Comparison of ENCODE assay signal across 19 cellular contexts in the genomic region with DNA sequence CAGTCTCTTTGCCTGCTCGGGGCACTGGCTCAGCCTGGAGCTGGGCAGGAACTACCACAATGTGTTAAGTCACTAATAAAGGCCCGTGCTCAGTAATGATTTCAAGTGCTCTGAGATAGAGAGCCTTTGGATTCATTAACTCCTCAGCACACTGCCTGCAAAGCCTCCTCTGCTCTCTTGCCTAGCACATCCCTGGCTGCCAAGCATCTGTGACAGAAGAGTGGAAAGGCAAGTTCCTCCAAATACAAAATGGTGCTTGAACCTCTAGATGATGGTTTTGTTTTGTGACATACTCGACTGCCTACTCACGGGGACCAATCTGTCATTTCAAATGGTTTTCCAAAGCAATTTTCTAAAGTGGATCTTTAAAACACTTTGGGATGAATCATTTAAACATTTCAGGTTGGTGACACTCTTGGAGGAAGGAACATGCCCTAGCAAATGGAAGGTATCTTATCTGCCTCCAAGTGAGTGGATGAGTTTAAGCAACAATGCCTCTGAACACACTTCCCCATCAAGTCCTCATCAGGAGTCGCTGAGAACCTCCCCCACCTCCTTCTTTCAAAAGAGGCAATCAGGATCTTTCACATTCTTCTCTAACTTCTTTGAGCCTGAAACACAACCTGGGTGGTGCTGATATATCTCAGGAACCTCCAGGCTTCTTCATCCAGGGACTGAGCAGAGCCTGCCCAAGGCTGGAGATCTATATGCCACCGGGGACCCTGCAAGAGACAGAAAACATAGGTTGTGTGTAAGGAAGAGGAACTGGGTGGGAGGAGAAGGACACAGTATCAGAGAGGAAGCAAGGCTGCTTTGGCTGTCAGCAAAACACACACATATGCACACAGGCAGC. TPM values are rescaled to one million over a fixed set of nuclear protein-coding genes. Genes with fewer than 3 reads are reported as not detected.
DNase-seq lines count a peak whose midpoint lies in the region; ATAC-seq and TF ChIP-seq lines count a peak whose summit lies in the region.
"Had no signal": no experiment of that assay in that cellular context is flagged by ENCODE, and none has a peak within 500 bp of the region (broad histone marks: within the 10 kb centered on the region; RNA-seq: fewer than 3 reads in every experiment).

No MANE protein-coding gene starts in this region.

- peak overlapping the region; percentile 12 for H3K4me2 ChIP-seq in neural progenitor cell
- H3K4me2 ChIP-seq: A549 had no signal

- no peak for TF ChIP-seq POLR2A in NB4 (IDR thresholded peaks at IDR 0.05; ENCODE audit: extremely low read depth, insufficient read length)

- H3F3A ChIP-seq in neural progenitor cell (ENCODE audit: low read depth), result peaks cover 2% of the 10 kb centered on the region

- no peaks in the 10 kb centered on the region for H3K27me3 ChIP-seq in neural progenitor cell
- H3K27me3 ChIP-seq: SJCRH30 had no signal

- H3K27ac Mint-ChIP-seq in neural progenitor cell (peak overlapping the region; percentile 44), endothelial cell (ENCODE audit: unreplicated experiment) (no peak overlapping the region)
- H3K27ac Mint-ChIP-seq: activated naive CD8-positive, alpha-beta T cell treated with anti-CD3 and anti-CD28 coated beads for 36 hours; natural killer cell treated with Interleukin-12 subunit alpha and Interleukin-12 subunit beta and Interleukin-15 and Interleukin-18, amount 100 ng/mL, for 72 hours had no signal

- no peaks in the 10 kb centered on the region for H3K9me3 Mint-ChIP-seq in neural progenitor cell
- no peaks in the 10 kb centered on the region for H3K9me3 Mint-ChIP-seq in endothelial cell (ENCODE audit: unreplicated experiment)
- H3K9me3 Mint-ChIP-seq: activated naive CD8-positive, alpha-beta T cell treated with anti-CD3 and anti-CD28 coated beads for 36 hours; central memory CD8-positive, alpha-beta T cell; natural killer cell treated with Interleukin-12 subunit alpha and Interleukin-12 subunit beta and Interleukin-15 and Interleukin-18, amount 100 ng/mL, for 72 hours had no signal

- no peaks in the 10 kb centered on the region for H3K79me2 ChIP-seq in neural progenitor cell (ENCODE audit: low read depth)

- in situ Hi-C loops in GM13977 (cut with MboI; ENCODE audit: low pct_unique_long_range_greater_than_20kb, low sequenced_read_pairs, unreplicated experiment), result no loop called here

- no peak overlapping the region for H3K4me3 ChIP-seq in NB4 (ENCODE audit: low read depth, low read length)
- H3K4me3 ChIP-seq in neural progenitor cell, result no peak overlapping the region
- H3K4me3 ChIP-seq: A549, SJCRH30 had no signal

- H3K36me3 Mint-ChIP-seq in neural progenitor cell, result no peaks in the 10 kb centered on the region
- H3K36me3 Mint-ChIP-seq in endothelial cell (ENCODE audit: low read depth, unreplicated experiment), result no peaks in the 10 kb centered on the region
- H3K36me3 Mint-ChIP-seq: activated naive CD8-positive, alpha-beta T cell treated with anti-CD3 and anti-CD28 coated beads for 36 hours; natural killer cell treated with Interleukin-12 subunit alpha and Interleukin-12 subunit beta and Interleukin-15 and Interleukin-18, amount 100 ng/mL, for 72 hours had no signal

- H4K20me1 ChIP-seq in neural progenitor cell (ENCODE audit: low read depth), result no peaks in the 10 kb centered on the region

- no peak overlapping the region for H3K9ac ChIP-seq in neural progenitor cell

- DNase-seq in AML-193 (lab: John Stamatoyannopoulos, UW), result peak; percentile 36 to 52
- DNase-seq in NB4 (ENCODE audit: low read depth), result peak; percentile 50
- no peak for DNase-seq in neural progenitor cell (ENCODE audit: low spot score)
- DNase-seq in GM13977 (ENCODE audit: low spot score), result no peak
- no peak for DNase-seq in endothelial cell (ENCODE audit: low spot score)
- no peak for DNase-seq in DMS 273 (lab: John Stamatoyannopoulos, UW; ENCODE audit: unreplicated experiment)
- DNase-seq: activated naive CD8-positive, alpha-beta T cell treated with anti-CD3 and anti-CD28 coated beads for 36 hours; COR-L47; kidney glomerular epithelial cell; NCI-H1092 treated with DMSO at 0.1 percent for 48 hours; NCI-H748 treated with DMSO at 0.1 percent for 48 hours; SJCRH30 had no signal

- H3K36me3 ChIP-seq in neural progenitor cell, result no peaks in the 10 kb centered on the region
- H3K36me3 ChIP-seq: SJCRH30 had no signal

- H3K4me3 Mint-ChIP-seq in neural progenitor cell (peak overlapping the region; percentile 33), endothelial cell (ENCODE audit: unreplicated experiment) (no peak overlapping the region)
- H3K4me3 Mint-ChIP-seq: activated naive CD8-positive, alpha-beta T cell treated with anti-CD3 and anti-CD28 coated beads for 36 hours; central memory CD8-positive, alpha-beta T cell; natural killer cell treated with Interleukin-12 subunit alpha and Interleukin-12 subunit beta and Interleukin-15 and Interleukin-18, amount 100 ng/mL, for 72 hours had no signal

- peak overlapping the region; percentile 44 for H2AFZ ChIP-seq in neural progenitor cell (replicated peaks)

- TF ChIP-seq CTCF in NB4 (IDR thresholded peaks at IDR 0.05; ENCODE audit: low read depth, low read length), result no peak
- no peak for TF ChIP-seq CTCF in neural progenitor cell (IDR thresholded peaks at IDR 0.05)
- no peak for TF ChIP-seq CTCF in GM13977 (IDR thresholded peaks at IDR 0.05; ENCODE audit: extremely low read depth, insufficient read depth, missing control alignments)
- TF ChIP-seq CTCF in endothelial cell (IDR thresholded peaks at IDR 0.05; ENCODE audit: unreplicated experiment), result no peak

- no peaks in the 10 kb centered on the region for H3K9me3 ChIP-seq in neural progenitor cell (ENCODE audit: low read depth)
- H3K9me3 ChIP-seq: A549, SJCRH30 had no signal

- H3K4me1 Mint-ChIP-seq in neural progenitor cell (peaks cover 27% of the 10 kb centered on the region), endothelial cell (ENCODE audit: unreplicated experiment) (peaks cover 15% of the 10 kb centered on the region)
- H3K4me1 Mint-ChIP-seq: central memory CD8-positive, alpha-beta T cell had no signal

- peaks cover 20% of the 10 kb centered on the region for H3K4me1 ChIP-seq in neural progenitor cell
- H3K4me1 ChIP-seq: SJCRH30 had no signal

- H3K27me3 Mint-ChIP-seq in neural progenitor cell (ENCODE audit: insufficient read depth, low read depth), result peaks cover 6% of the 10 kb centered on the region
- peaks cover 5% of the 10 kb centered on the region for H3K27me3 Mint-ChIP-seq in endothelial cell (ENCODE audit: unreplicated experiment)
- H3K27me3 Mint-ChIP-seq: activated naive CD8-positive, alpha-beta T cell treated with anti-CD3 and anti-CD28 coated beads for 36 hours; central memory CD8-positive, alpha-beta T cell; natural killer cell treated with Interleukin-12 subunit alpha and Interleukin-12 subunit beta and Interleukin-15 and Interleukin-18, amount 100 ng/mL, for 72 hours had no signal

- no peak for ATAC-seq in HG02763 (IDR thresholded peaks at IDR 0.05; ENCODE audit: unreplicated experiment)
- ATAC-seq: A549 had no signal

- peak overlapping the region; percentile 75 for H3K27ac ChIP-seq in angular gyrus (ENCODE audit: low read depth, low read length)
- no peak overlapping the region for H3K27ac ChIP-seq in neural progenitor cell
- H3K27ac ChIP-seq: A549, SJCRH30 had no signal

RNA-seq across cellular contexts. Expression of gene METTL24, which starts 35.8 kb away (rescaled TPM):
- total RNA-seq in neural progenitor cell (ENCODE audit: low replicate concordance) (3.2 and 4.5 TPM in 2 replicates), endothelial cell (ENCODE audit: unreplicated experiment) (6.5 TPM)
- total RNA-seq: glomerular endothelial cell; HT1080; natural killer cell treated with Interleukin-12 subunit alpha and Interleukin-12 subunit beta and Interleukin-15 and Interleukin-18, amount 100 ng/mL, for 72 hours; SJCRH30 had no signal

Comparison
In these comparisons a context has a peak if more than half of its experiments do, and no peak if none do; other contexts are left out.
1. DNase-seq: peak in AML-193 (2 of 2) and NB4 (single experiment); none in neural progenitor cell (single experiment), GM13977 (single experiment), endothelial cell (single experiment) and DMS 273 (single experiment).